8 cellular contexts compared by ENCODE assay signal in genomic region chr1:35080171-35080854, GRCh38. TPM values are rescaled to one million over a fixed set of nuclear protein-coding genes. Genes with fewer than 3 reads are reported as not detected.
DNase-seq lines count a peak whose midpoint lies in the region; ATAC-seq and TF ChIP-seq lines count a peak whose summit lies in the region.

No MANE protein-coding gene starts in this region.

- CTCF ChIA-PET in T-cell (lab: Charles Lee): interaction anchor here (0.6 kb wide), 2 partner anchors 48 to 691 kb away, joined by 3 to 4 read pairs; no protein-coding TSS in a partner anchor

- H3K27me3 ChIP-seq in H7 (ENCODE audit: control insufficient read depth, insufficient read depth, low read length): no peaks in the 10 kb centered on the region

- DNase-seq in H7 (no peak), T-cell (no peak), fibroblast of villous mesenchyme (ENCODE audit: low read depth) (no peak), skeletal muscle cell (ENCODE audit: low read depth) (no peak), NOMO-1 treated with DMSO at 0.1 percent for 48 hours (lab: John Stamatoyannopoulos, UW; ENCODE audit: unreplicated experiment) (no peak), DMS53 treated with DMSO at 0.1 percent for 48 hours (lab: John Stamatoyannopoulos, UW; ENCODE audit: unreplicated experiment) (no peak)

- peaks cover 47 to 55% (median 47%) of the 10 kb centered on the region in 3 donors for H3K4me1 Mint-ChIP-seq in T-cell

- H3K27ac Mint-ChIP-seq in T-cell: peak overlapping the region; percentile 99

- peak overlapping the region; percentile 97 to 99 (median 98) for H3K4me3 Mint-ChIP-seq in T-cell

- peaks cover 17% of the 10 kb centered on the region for H3K36me3 Mint-ChIP-seq in T-cell

- peaks cover 1% of the 10 kb centered on the region; the same call in 1 of the 2 replicates for H3K36me3 ChIP-seq in H7 (replicated peaks; ENCODE audit: control insufficient read depth, insufficient read depth, low read length)

- POLR2A ChIA-PET in T-cell (lab: Charles Lee): interaction anchor here in 1 of 2 donors (0.8 kb wide), 1 partner anchor 49 kb away, joined by 3 read pairs; no protein-coding TSS in a partner anchor

- peaks cover 8 to 9% of the 10 kb centered on the region in 2 donors for H3K27me3 Mint-ChIP-seq in T-cell

- no peak for TF ChIP-seq CTCF in fibroblast of villous mesenchyme (IDR thresholded peaks at IDR 0.05; ENCODE audit: insufficient read depth, low read depth, low read length)

- ATAC-seq in T-cell (replicated peaks in 1 of 4): no peak
- ATAC-seq in GM21447 (IDR thresholded peaks at IDR 0.05; ENCODE audit: unreplicated experiment): no peak
- no peak for ATAC-seq in HG02678 (IDR thresholded peaks at IDR 0.05; ENCODE audit: unreplicated experiment)

- H3K4me3 ChIP-seq in H7 (ENCODE audit: insufficient read depth, low read depth, low read length) (peak overlapping the region; percentile 76), fibroblast of villous mesenchyme (ENCODE audit: low read depth, low read length) (peak overlapping the region; percentile 72), skeletal muscle cell (ENCODE audit: low read depth, low read length) (peak overlapping the region; percentile 75)

- no peaks in the 10 kb centered on the region for H3K9me3 Mint-ChIP-seq in T-cell

RNA-seq across cellular contexts. Expression of gene ZMYM1, which starts 1.1 kb away (rescaled TPM):
- 51.1 and 60.2 TPM in 2 replicates for total RNA-seq in H7 (2014; rRNA removed; shearing (Covaris generic))
- 10 to 100 TPM; 13.7 to 26.5 (median 17.6) TPM for total RNA-seq in T-cell
- 11.6 and 30.2 TPM in 2 replicates for total RNA-seq in fibroblast of villous mesenchyme

RNA-seq across cellular contexts. Expression of gene ZMYM6, which starts 48.6 kb away (rescaled TPM):
- total RNA-seq in H7 (2014; rRNA removed; shearing (Covaris generic)): 11.7 and 19.0 TPM in 2 replicates
- total RNA-seq in T-cell (10 to 100 TPM; 28.9 to 36.1 (median 33.9) TPM), fibroblast of villous mesenchyme (24.8 and 30.2 TPM in 2 replicates)
